In the genomic region with DNA sequence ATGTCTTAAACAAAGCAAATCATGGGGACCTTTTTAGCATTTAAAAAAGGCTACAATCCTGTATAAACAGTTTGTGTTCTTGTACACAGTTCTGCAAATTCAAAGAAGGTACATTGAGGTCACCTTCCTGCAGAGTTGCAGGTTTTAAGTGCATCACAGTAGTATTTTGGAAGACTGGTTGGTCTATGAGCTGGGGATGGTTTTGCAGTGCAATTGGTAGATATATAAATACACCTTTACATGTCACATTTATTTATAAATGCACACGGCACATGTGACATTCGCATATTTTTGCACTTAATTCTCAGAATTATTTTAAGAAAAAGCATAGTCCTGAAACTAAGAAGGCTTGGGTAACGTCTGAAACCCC, we compare ENCODE assay signal across 8 cellular contexts. TPM values are rescaled to one million over a fixed set of nuclear protein-coding genes. Genes with fewer than 3 reads are reported as not detected.
DNase-seq lines count a peak whose midpoint lies in the region; ATAC-seq and TF ChIP-seq lines count a peak whose summit lies in the region.

No MANE protein-coding gene starts in this region.

- H3K27me3 Mint-ChIP-seq in activated naive CD4-positive, alpha-beta T cell treated with anti-CD3 and anti-CD28 coated beads for 36 hours (ENCODE audit: low read depth): no peaks in the 10 kb centered on the region
- no peaks in the 10 kb centered on the region for H3K27me3 Mint-ChIP-seq in memory B cell

- peak overlapping the region; percentile 92 to 97 (median 94) for H3K27ac ChIP-seq in tibial nerve

- CTCF ChIA-PET in activated naive CD4-positive, alpha-beta T cell treated with anti-CD3 and anti-CD28 coated beads for 36 hours (lab: Charles Lee): interaction anchor here (0.6 to 2.2 kb wide), 15 partner anchors 10 to 106 kb away, joined by 3 to 12 read pairs (median 3); no protein-coding TSS in a partner anchor

- peak overlapping the region; percentile 77 for H3K4me3 Mint-ChIP-seq in activated naive CD4-positive, alpha-beta T cell treated with anti-CD3 and anti-CD28 coated beads for 36 hours
- peak overlapping the region; percentile 92 for H3K4me3 Mint-ChIP-seq in memory B cell

- peak overlapping the region; percentile 98 for H3K27ac Mint-ChIP-seq in activated naive CD4-positive, alpha-beta T cell treated with anti-CD3 and anti-CD28 coated beads for 36 hours
- peak overlapping the region; percentile 90 to 97 for H3K27ac Mint-ChIP-seq in activated naive CD4-positive, alpha-beta T cell treated with anti-CD3 and anti-CD28 coated beads, Interleukin-2, amount 50 U/mL, for 72 hours
- peak overlapping the region; percentile 82 for H3K27ac Mint-ChIP-seq in memory B cell

- peak overlapping the region in 2 of 4 donors; percentile 89 to 91 for H3K4me3 ChIP-seq in tibial nerve

- peak in 1 of 2 donors; percentile 9 for ATAC-seq in activated naive CD4-positive, alpha-beta T cell treated with anti-CD3 and anti-CD28 coated beads, Interleukin-2, amount 50 U/mL, for 72 hours
- ATAC-seq in memory B cell (ENCODE audit: low read depth) (no peak), esophagus mucosa (no peak)

- no peak for DNase-seq in activated naive CD4-positive, alpha-beta T cell treated with anti-CD3 and anti-CD28 coated beads for 36 hours
- no peak for DNase-seq in activated naive CD4-positive, alpha-beta T cell (lab: John Stamatoyannopoulos, UW)
- DNase-seq in activated naive CD4-positive, alpha-beta T cell treated with anti-CD3 and anti-CD28 coated beads, Interleukin-2, amount 50 U/mL, for 72 hours (ENCODE audit: low spot score in 2 of 2): no peak
- DNase-seq in memory B cell (ENCODE audit: low spot score in 2 of 2) (no peak), tibial nerve (ENCODE audit: low spot score in 2 of 2) (no peak), NCI-H748 treated with DMSO at 0.1 percent for 48 hours (lab: John Stamatoyannopoulos, UW) (no peak), DMS153 treated with DMSO at 0.1 percent for 48 hours (lab: John Stamatoyannopoulos, UW; ENCODE audit: unreplicated experiment) (no peak)

- WGBS in tibial nerve, 2 donors: 59 to 67% methylated on average over 3 of the region's 3 CpGs

- H3K9me3 ChIP-seq in tibial nerve: peaks cover 0 to 4% (median 0%) of the 10 kb centered on the region in 4 donors

- H3K4me1 Mint-ChIP-seq in activated naive CD4-positive, alpha-beta T cell treated with anti-CD3 and anti-CD28 coated beads for 36 hours (ENCODE audit: low read depth): peaks cover 34% of the 10 kb centered on the region
- H3K4me1 Mint-ChIP-seq in memory B cell: peaks cover 20% of the 10 kb centered on the region

- TF ChIP-seq CTCF in tibial nerve (IDR thresholded peaks at IDR 0.05): no peak

- no peaks in the 10 kb centered on the region for H3K27me3 ChIP-seq in tibial nerve

- no peak for TF ChIP-seq EP300 in tibial nerve (IDR thresholded peaks at IDR 0.05)

- H3K9me3 Mint-ChIP-seq in activated naive CD4-positive, alpha-beta T cell treated with anti-CD3 and anti-CD28 coated beads for 36 hours: peaks cover 9% of the 10 kb centered on the region
- H3K9me3 Mint-ChIP-seq in activated naive CD4-positive, alpha-beta T cell treated with anti-CD3 and anti-CD28 coated beads, Interleukin-2, amount 50 U/mL, for 72 hours: no peaks in the 10 kb centered on the region
- no peaks in the 10 kb centered on the region for H3K9me3 Mint-ChIP-seq in memory B cell

- H3K36me3 ChIP-seq in tibial nerve: peaks cover 0 to 12% (median 0%) of the 10 kb centered on the region in 3 donors

- TF ChIP-seq POLR2A in tibial nerve (IDR thresholded peaks at IDR 0.05): no peak

- H3K36me3 Mint-ChIP-seq in activated naive CD4-positive, alpha-beta T cell treated with anti-CD3 and anti-CD28 coated beads for 36 hours (ENCODE audit: low read depth): peaks cover 23% of the 10 kb centered on the region
- H3K36me3 Mint-ChIP-seq in activated naive CD4-positive, alpha-beta T cell treated with anti-CD3 and anti-CD28 coated beads, Interleukin-2, amount 50 U/mL, for 72 hours: peaks cover 31 to 37% of the 10 kb centered on the region in 2 donors
- peaks cover 4% of the 10 kb centered on the region for H3K36me3 Mint-ChIP-seq in memory B cell

- H3K4me1 ChIP-seq in tibial nerve: peaks cover 0 to 36% (median 32%) of the 10 kb centered on the region in 4 donors

- intact Hi-C loops in activated naive CD4-positive, alpha-beta T cell treated with anti-CD3 and anti-CD28 coated beads for 36 hours (cut with micrococcal nuclease): loop anchor here (1.0 to 5.0 kb wide), 9 partner anchors 27 to 677 kb away; a partner anchor contains a TSS

RNA-seq across cellular contexts. Expression of a gene that starts 0.6 kb away (rescaled TPM):
- total RNA-seq in activated naive CD4-positive, alpha-beta T cell treated with anti-CD3 and anti-CD28 coated beads for 36 hours: 10 to 100 TPM; 40.3 to 40.9 TPM
- total RNA-seq in activated naive CD4-positive, alpha-beta T cell treated with anti-CD3 and anti-CD28 coated beads, Interleukin-2, amount 50 U/mL, for 72 hours: 10 to 100 TPM; 37.5 to 51.3 TPM
- 10 to 100 TPM; 49.2 to 82.0 (median 52.7) TPM for total RNA-seq in tibial nerve
- total RNA-seq in esophagus mucosa: 10.9 TPM
